In the genomic region with DNA sequence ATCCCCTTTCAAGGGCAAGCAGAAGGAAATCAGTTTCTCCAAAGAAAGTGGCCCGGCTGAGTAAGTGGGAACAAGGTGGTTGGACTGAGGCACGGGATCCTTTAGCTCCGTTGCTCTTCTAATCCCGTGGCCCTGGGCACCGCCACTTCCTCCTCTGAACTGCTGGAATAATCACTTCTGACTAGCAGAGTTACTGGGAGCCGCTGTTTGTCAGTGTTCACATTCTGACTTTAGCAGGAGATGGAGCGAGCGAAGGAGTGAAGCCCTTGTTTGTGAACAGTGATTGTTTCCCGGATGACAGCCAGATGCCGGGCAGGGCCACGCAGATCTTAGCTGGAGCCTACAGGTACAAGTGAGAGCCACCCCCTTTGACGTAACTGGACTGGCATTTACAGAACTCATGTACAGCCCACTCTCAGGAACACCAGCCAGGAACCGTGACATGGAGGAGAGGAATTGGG, we compare ENCODE assay signal across 8 cellular contexts. TPM values are rescaled to one million over a fixed set of nuclear protein-coding genes. Genes with fewer than 3 reads are reported as not detected.
DNase-seq lines count a peak whose midpoint lies in the region; ATAC-seq and TF ChIP-seq lines count a peak whose summit lies in the region.

No MANE protein-coding gene starts in this region.

- DNase-seq in CD14-positive monocyte (ENCODE audit: low spot score) (no peak), right cardiac atrium (peak; percentile 34 to 68 (median 67)), psoas muscle (peak; percentile 30 to 61), NCI-H187 (lab: John Stamatoyannopoulos, UW) (no peak)

- H3K4me1 ChIP-seq in right cardiac atrium (ENCODE audit: control insufficient read depth, insufficient read depth, low read length) (peaks cover 13% of the 10 kb centered on the region), psoas muscle (peaks cover 40% of the 10 kb centered on the region)

- H3K9me3 Mint-ChIP-seq in CD14-positive monocyte: peaks cover 0 to 6% (median 0%) of the 10 kb centered on the region in 7 donors
- H3K9me3 Mint-ChIP-seq in IgD-negative memory B cell: no peaks in the 10 kb centered on the region
- no peaks in the 10 kb centered on the region for H3K9me3 Mint-ChIP-seq in activated naive CD8-positive, alpha-beta T cell (ENCODE audit: low read depth)

- H3K36me3 Mint-ChIP-seq in CD14-positive monocyte: peaks cover 19 to 21% of the 10 kb centered on the region in 2 donors
- no peaks in the 10 kb centered on the region for H3K36me3 Mint-ChIP-seq in IgD-negative memory B cell
- peaks cover 2% of the 10 kb centered on the region for H3K36me3 Mint-ChIP-seq in activated naive CD8-positive, alpha-beta T cell

- H3K4me1 Mint-ChIP-seq in CD14-positive monocyte: peaks cover 42% of the 10 kb centered on the region
- H3K4me1 Mint-ChIP-seq in IgD-negative memory B cell: peaks cover 0 to 14% (median 2%) of the 10 kb centered on the region in 3 donors
- peaks cover 59% of the 10 kb centered on the region for H3K4me1 Mint-ChIP-seq in activated naive CD8-positive, alpha-beta T cell (ENCODE audit: low read depth)

- H3K4me3 ChIP-seq in right cardiac atrium (ENCODE audit: low read length): peak overlapping the region; percentile 94
- peak overlapping the region; percentile 99 for H3K4me3 ChIP-seq in psoas muscle

- ATAC-seq in right cardiac atrium: peak in 1 of 2 donors; percentile 5
- ATAC-seq in psoas muscle: no peak
- no peak for ATAC-seq in HG03039 (IDR thresholded peaks at IDR 0.05; ENCODE audit: unreplicated experiment)
- no peak for ATAC-seq in HG02759 (IDR thresholded peaks at IDR 0.05; ENCODE audit: unreplicated experiment)

- peak overlapping the region; percentile 79 to 85 for H3K4me3 Mint-ChIP-seq in CD14-positive monocyte
- peak overlapping the region; percentile 18 to 87 (median 76) for H3K4me3 Mint-ChIP-seq in IgD-negative memory B cell
- H3K4me3 Mint-ChIP-seq in activated naive CD8-positive, alpha-beta T cell: peak overlapping the region; percentile 83

- H3K9me3 ChIP-seq in right cardiac atrium (ENCODE audit: control insufficient read depth, low read length): no peaks in the 10 kb centered on the region
- H3K9me3 ChIP-seq in psoas muscle: no peaks in the 10 kb centered on the region

- no peak for TF ChIP-seq CTCF in CD14-positive monocyte (IDR thresholded peaks at IDR 0.05)
- TF ChIP-seq CTCF in psoas muscle (IDR thresholded peaks at IDR 0.05): no peak

- H3K27me3 ChIP-seq in right cardiac atrium (ENCODE audit: control insufficient read depth, insufficient read depth) (no peaks in the 10 kb centered on the region), psoas muscle (ENCODE audit: insufficient read depth in 3 of 3, low read length in 2 of 3) (no peaks in the 10 kb centered on the region)

- intact Hi-C loops in CD14-positive monocyte (cut with micrococcal nuclease) (no loop called here), right cardiac atrium (cut with DNase I) (loop anchor here in 1 of 4 donors (5.0 kb wide), 1 partner anchor 39 kb away; no protein-coding TSS in a partner anchor), psoas muscle (cut with DNase I) (loop anchor here (5.0 to 10.0 kb wide), 3 partner anchors 121 to 228 kb away; a partner anchor contains a TSS)

- H3K36me3 ChIP-seq in psoas muscle (ENCODE audit: insufficient read depth in 1 of 2, low read depth in 1 of 2): peaks cover 4 to 24% of the 10 kb centered on the region in 2 donors

- peak overlapping the region in 5 of 7 donors; percentile 3 to 63 (median 57) for H3K27ac Mint-ChIP-seq in CD14-positive monocyte
- H3K27ac Mint-ChIP-seq in IgD-negative memory B cell: no peak overlapping the region
- peak overlapping the region; percentile 78 for H3K27ac Mint-ChIP-seq in activated naive CD8-positive, alpha-beta T cell

- peaks cover 3 to 25% (median 13%) of the 10 kb centered on the region in 3 donors for H3K27me3 Mint-ChIP-seq in CD14-positive monocyte (ENCODE audit: low read depth in 3 of 3)
- no peaks in the 10 kb centered on the region for H3K27me3 Mint-ChIP-seq in IgD-negative memory B cell
- H3K27me3 Mint-ChIP-seq in activated naive CD8-positive, alpha-beta T cell: no peaks in the 10 kb centered on the region

- H3K27ac ChIP-seq in right cardiac atrium (ENCODE audit: low read length): peak overlapping the region; percentile 45
- peak overlapping the region; percentile 95 for H3K27ac ChIP-seq in psoas muscle

- WGBS in right cardiac atrium: 28% methylated on average over 13 of the region's 13 CpGs
- 35 to 47% (median 36%) methylated on average over 13 of the region's 13 CpGs for WGBS in psoas muscle, 3 donors

RNA-seq across cellular contexts. Expression of a gene that starts 1.3 kb away (rescaled TPM):
- 1 to 10 TPM; 1.6 to 2.4 TPM for polyA plus RNA-seq in CD14-positive monocyte
- 7.9 TPM for polyA plus RNA-seq in IgD-negative memory B cell
- total RNA-seq in right cardiac atrium: 10 to 100 TPM; 16.9 to 19.5 (median 17.4) TPM
- polyA plus RNA-seq in right cardiac atrium: 7.9 TPM
- 10 to 100 TPM; 19.5 to 24.2 (median 22.9) TPM for total RNA-seq in psoas muscle
- 10 to 100 TPM in 1 of 3 donors, 1 to 10 TPM in 2; 4.3 to 16.7 (median 8.8) TPM for polyA plus RNA-seq in psoas muscle

Comparison
In these comparisons a context has a peak if more than half of its experiments do, and no peak if none do; other contexts are left out.
1. DNase-seq: peak in right cardiac atrium (3 of 3) and psoas muscle (2 of 2); none in CD14-positive monocyte (single experiment) and NCI-H187 (0 of 2).
2. H3K27ac Mint-ChIP-seq: peak in CD14-positive monocyte (5 of 7) and activated naive CD8-positive, alpha-beta T cell (single experiment); none in IgD-negative memory B cell (0 of 3).
3. intact Hi-C loops: an anchor here in psoas muscle (5.0 to 10.0 kb wide); none called in CD14-positive monocyte.
4. Peak in every context shown above with its lines, with median percentiles within 50 percentile points of each other: H3K4me3 Mint-ChIP-seq.